Comparison of ENCODE assay signal across 15 cellular contexts in genomic region chr18:22800551-22800951, GRCh38.
DNase-seq lines count a peak whose midpoint lies in the region; ATAC-seq and TF ChIP-seq lines count a peak whose summit lies in the region.
"Had no signal": no experiment of that assay in that cellular context is flagged by ENCODE, and none has a peak within 500 bp of the region (broad histone marks: within the 10 kb centered on the region; RNA-seq: fewer than 3 reads in every experiment).

No MANE protein-coding gene starts in this region.

- H3K36me3 ChIP-seq in left lung (no peaks in the 10 kb centered on the region), transverse colon (no peaks in the 10 kb centered on the region)
- no peaks in the 10 kb centered on the region for H3K36me3 ChIP-seq in CD8-positive, alpha-beta memory T cell (ENCODE audit: insufficient read depth, low read length)
- H3K36me3 ChIP-seq: BLaER1 treated with 17β-estradiol and CSF1 and Interleukin-3, amounts not matched to agents 10 nM and 100 nM; cardiac muscle cell; stomach had no signal

- H3K27me3 ChIP-seq in left lung (no peaks in the 10 kb centered on the region), transverse colon (no peaks in the 10 kb centered on the region)
- H3K27me3 ChIP-seq in CD8-positive, alpha-beta memory T cell (ENCODE audit: insufficient read depth, low read length, poor library complexity, severe bottlenecking): no peaks in the 10 kb centered on the region
- H3K27me3 ChIP-seq: BLaER1 treated with 17β-estradiol and CSF1 and Interleukin-3, amounts not matched to agents 10 nM and 100 nM; cardiac muscle cell; stomach had no signal

- intact Hi-C loops in left lung (cut with DNase I): no loop called here
- intact Hi-C loops in transverse colon (cut with DNase I; ENCODE audit: low total_unique reads): no loop called here

- ATAC-seq in left lung: peak; percentile 13

- H3K9me3 ChIP-seq in left lung (no peaks in the 10 kb centered on the region), transverse colon (no peaks in the 10 kb centered on the region)
- no peaks in the 10 kb centered on the region for H3K9me3 ChIP-seq in CD8-positive, alpha-beta memory T cell (ENCODE audit: low read length)
- H3K9me3 ChIP-seq: BLaER1 treated with 17β-estradiol and CSF1 and Interleukin-3, amounts not matched to agents 10 nM and 100 nM; stomach had no signal

- H3K27ac Mint-ChIP-seq in CD8-positive, alpha-beta memory T cell: no peak overlapping the region
- no peak overlapping the region for H3K27ac Mint-ChIP-seq in activated naive CD4-positive, alpha-beta T cell treated with anti-CD3 and anti-CD28 coated beads, Interleukin-2, amount 10 ng/mL, durations not matched to agents 7 days and 5 days
- H3K27ac Mint-ChIP-seq: activated naive CD4-positive, alpha-beta T cell treated with anti-CD3 and anti-CD28 coated beads for 36 hours had no signal

- peak overlapping the region in 1 of 2 donors; percentile 8 for H3K27ac ChIP-seq in left lung
- peak overlapping the region in 3 of 4 donors; percentile 36 to 59 (median 46) for H3K27ac ChIP-seq in transverse colon
- H3K27ac ChIP-seq in CD8-positive, alpha-beta memory T cell (ENCODE audit: low read depth, low read length): no peak overlapping the region
- H3K27ac ChIP-seq: BLaER1 treated with 17β-estradiol and CSF1 and Interleukin-3, amounts not matched to agents 10 nM and 100 nM; cardiac muscle cell; stomach had no signal

- no peaks in the 10 kb centered on the region for H3K9me3 Mint-ChIP-seq in CD8-positive, alpha-beta memory T cell
- H3K9me3 Mint-ChIP-seq in activated naive CD4-positive, alpha-beta T cell treated with anti-CD3 and anti-CD28 coated beads, Interleukin-2, amount 10 ng/mL, durations not matched to agents 7 days and 5 days: no peaks in the 10 kb centered on the region
- H3K9me3 Mint-ChIP-seq: activated naive CD4-positive, alpha-beta T cell treated with anti-CD3 and anti-CD28 coated beads for 36 hours had no signal

- peak; percentile 37 for DNase-seq in OCI-M1 (lab: John Stamatoyannopoulos, UW)
- DNase-seq in fibroblast of peridontal ligament (ENCODE audit: extremely low read depth): peak; percentile 48
- DNase-seq in left lung: no peak
- DNase-seq in transverse colon: no peak
- DNase-seq in CD8-positive, alpha-beta memory T cell: no peak
- no peak for DNase-seq in activated naive CD4-positive, alpha-beta T cell treated with anti-CD3 and anti-CD28 coated beads, Interleukin-2, amount 10 ng/mL, durations not matched to agents 7 days and 5 days
- no peak for DNase-seq in GM13976 (ENCODE audit: low spot score)
- DNase-seq: activated CD8-positive, alpha-beta memory T cell treated with anti-CD3 and anti-CD28 coated beads, Interleukin-2, amount 50 U/mL, for 48 hours; activated naive CD4-positive, alpha-beta T cell treated with anti-CD3 and anti-CD28 coated beads for 36 hours; DMS79; NCI-H1092; SIG-M5; stomach had no signal

- no peak overlapping the region for H3K4me3 Mint-ChIP-seq in CD8-positive, alpha-beta memory T cell
- H3K4me3 Mint-ChIP-seq in activated naive CD4-positive, alpha-beta T cell treated with anti-CD3 and anti-CD28 coated beads, Interleukin-2, amount 10 ng/mL, durations not matched to agents 7 days and 5 days: no peak overlapping the region
- H3K4me3 Mint-ChIP-seq: activated naive CD4-positive, alpha-beta T cell treated with anti-CD3 and anti-CD28 coated beads for 36 hours had no signal

- WGBS in transverse colon (ENCODE audit: low coverage in 1 of 2), 2 donors: 73 to 75% methylated on average over 6 to 7 of the region's 7 CpGs

- no peak for TF ChIP-seq POLR2A in transverse colon (IDR thresholded peaks at IDR 0.05)

- peaks cover 1 to 8% of the 10 kb centered on the region in 2 donors for H3K27me3 Mint-ChIP-seq in CD8-positive, alpha-beta memory T cell
- peaks cover 22% of the 10 kb centered on the region for H3K27me3 Mint-ChIP-seq in activated naive CD4-positive, alpha-beta T cell treated with anti-CD3 and anti-CD28 coated beads, Interleukin-2, amount 10 ng/mL, durations not matched to agents 7 days and 5 days

- in situ Hi-C loops in transverse colon (cut with MboI; ENCODE audit: low pct_ligation_motif_present in 1 of 4, low pct_unique_long_range_greater_than_20kb in 1 of 4, low sequenced_read_pairs in 3 of 4) (loop anchor here in 2 of 4 donors (10.0 to 25.0 kb wide), 2 partner anchors 184 to 612 kb away; no protein-coding TSS in a partner anchor), GM13976 (cut with MboI; ENCODE audit: low sequenced_read_pairs, unreplicated experiment) (loop anchor here (25.0 kb wide), 2 partner anchors 187 to 587 kb away; no protein-coding TSS in a partner anchor)

- no peak for TF ChIP-seq EP300 in transverse colon (IDR thresholded peaks at IDR 0.05; ENCODE audit: low read depth)

- H3K36me3 Mint-ChIP-seq in CD8-positive, alpha-beta memory T cell: no peaks in the 10 kb centered on the region
- no peaks in the 10 kb centered on the region for H3K36me3 Mint-ChIP-seq in activated naive CD4-positive, alpha-beta T cell treated with anti-CD3 and anti-CD28 coated beads, Interleukin-2, amount 10 ng/mL, durations not matched to agents 7 days and 5 days

- H3K4me1 ChIP-seq in left lung (no peaks in the 10 kb centered on the region), transverse colon (peaks cover 0 to 23% (median 9%) of the 10 kb centered on the region in 4 donors)
- H3K4me1 ChIP-seq in CD8-positive, alpha-beta memory T cell (ENCODE audit: insufficient read depth, low read length): no peaks in the 10 kb centered on the region
- H3K4me1 ChIP-seq: BLaER1 treated with 17β-estradiol and CSF1 and Interleukin-3, amounts not matched to agents 10 nM and 100 nM had no signal

- CTCF ChIA-PET in CD8-positive, alpha-beta memory T cell (lab: Charles Lee): interaction anchor here (2.3 kb wide), 1 partner anchor 10 kb away, joined by 8 read pairs; no protein-coding TSS in a partner anchor
- CTCF ChIA-PET in activated naive CD4-positive, alpha-beta T cell treated with anti-CD3 and anti-CD28 coated beads, Interleukin-2, amount 10 ng/mL, durations not matched to agents 7 days and 5 days (lab: Charles Lee): interaction anchor here (1.0 to 2.1 kb wide), 7 partner anchors 14 to 788 kb away, joined by 3 to 7 read pairs (median 3); no protein-coding TSS in a partner anchor

- POLR2A ChIA-PET in CD8-positive, alpha-beta memory T cell (lab: Charles Lee): no interaction called here

- no peaks in the 10 kb centered on the region for H3K4me1 Mint-ChIP-seq in CD8-positive, alpha-beta memory T cell
- H3K4me1 Mint-ChIP-seq in activated naive CD4-positive, alpha-beta T cell treated with anti-CD3 and anti-CD28 coated beads, Interleukin-2, amount 10 ng/mL, durations not matched to agents 7 days and 5 days: no peaks in the 10 kb centered on the region

- TF ChIP-seq CTCF in left lung (IDR thresholded peaks at IDR 0.05) (no peak), transverse colon (IDR thresholded peaks at IDR 0.05) (no peak), GM13976 (IDR thresholded peaks at IDR 0.05; ENCODE audit: borderline replicate concordance, control extremely low read depth, extremely low read depth, insufficient read depth, missing control alignments) (no peak)

- H3K4me3 ChIP-seq in left lung (no peak overlapping the region), transverse colon (no peak overlapping the region)
- no peak overlapping the region for H3K4me3 ChIP-seq in CD8-positive, alpha-beta memory T cell (ENCODE audit: low read length)
- H3K4me3 ChIP-seq: BLaER1 treated with 17β-estradiol and CSF1 and Interleukin-3, amounts not matched to agents 10 nM and 100 nM; cardiac muscle cell; stomach had no signal

Comparison
In these comparisons a context has a peak if more than half of its experiments do, and no peak if none do; other contexts are left out.
1. DNase-seq: peak in OCI-M1 (single experiment) and fibroblast of peridontal ligament (single experiment); none in left lung (0 of 2), transverse colon (single experiment), CD8-positive, alpha-beta memory T cell (0 of 5), activated naive CD4-positive, alpha-beta T cell treated with anti-CD3 and anti-CD28 coated beads, Interleukin-2, amount 10 ng/mL, durations not matched to agents 7 days and 5 days (single experiment) and GM13976 (single experiment).